In the genomic region with DNA sequence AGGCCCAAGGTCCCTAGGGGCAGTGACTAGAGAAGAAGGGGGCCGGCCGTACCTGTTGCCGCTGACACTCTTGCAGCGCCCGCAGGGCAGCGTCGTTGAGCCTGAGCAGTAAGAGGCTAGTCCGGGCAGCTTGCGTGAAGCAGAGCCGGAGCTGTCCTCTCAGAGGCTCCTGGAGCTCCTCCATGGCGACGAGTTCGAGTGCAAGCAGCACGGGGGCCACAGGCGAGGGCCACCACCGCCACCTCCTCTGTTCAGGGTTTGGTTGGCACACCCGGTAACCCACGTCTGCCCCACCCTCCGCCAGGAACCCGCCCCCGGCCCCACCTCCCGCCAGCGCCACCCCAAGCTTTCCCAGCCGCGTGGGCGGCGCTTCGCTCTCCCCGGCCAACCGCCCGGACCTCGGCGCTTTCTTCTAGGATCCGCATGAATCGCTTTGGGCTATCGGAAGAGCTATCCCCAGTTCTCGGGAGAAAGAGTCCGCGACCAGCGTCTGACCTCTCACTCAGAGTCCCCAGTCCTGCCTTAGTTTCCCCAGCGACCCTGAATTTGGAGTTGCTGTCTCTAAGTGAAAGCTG, we compare ENCODE assay signal across 8 cellular contexts. TPM values are rescaled to one million over a fixed set of nuclear protein-coding genes. Genes with fewer than 3 reads are reported as not detected.
DNase-seq lines count a peak whose midpoint lies in the region; ATAC-seq and TF ChIP-seq lines count a peak whose summit lies in the region.

A gene with protein sequence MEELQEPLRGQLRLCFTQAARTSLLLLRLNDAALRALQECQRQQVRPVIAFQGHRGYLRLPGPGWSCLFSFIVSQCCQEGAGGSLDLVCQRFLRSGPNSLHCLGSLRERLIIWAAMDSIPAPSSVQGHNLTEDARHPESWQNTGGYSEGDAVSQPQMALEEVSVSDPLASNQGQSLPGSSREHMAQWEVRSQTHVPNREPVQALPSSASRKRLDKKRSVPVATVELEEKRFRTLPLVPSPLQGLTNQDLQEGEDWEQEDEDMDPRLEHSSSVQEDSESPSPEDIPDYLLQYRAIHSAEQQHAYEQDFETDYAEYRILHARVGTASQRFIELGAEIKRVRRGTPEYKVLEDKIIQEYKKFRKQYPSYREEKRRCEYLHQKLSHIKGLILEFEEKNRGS (minus strand): TSS at position 249 of the 575 bp plus-strand sequence. CDS start 65 bp downstream, at position 184.

- peak within 1 kb of the TSS; percentile 37 for H3K4me3 Mint-ChIP-seq in Caco-2 (ENCODE audit: unreplicated experiment)

- DNase-seq in Caco-2: no peak
- peak; percentile 76 for DNase-seq in Panc1 (ENCODE audit: low read depth, low spot score)
- peak; percentile 74 for DNase-seq in activated effector memory CD4-positive, alpha-beta T cell treated with Interleukin-2 at 50 U/mL for 16 hours
- peak; percentile 65 to 87 for DNase-seq in foreskin fibroblast
- peak in 42 of 56 donors; percentile 15 to 73 (median 48) for DNase-seq in nucleus accumbens (lab: John Stamatoyannopoulos, UW)
- peak; percentile 78 for DNase-seq in testis

- peak within 1 kb of the TSS; percentile 31; the same call in 1 of the 2 replicates for H3K27ac ChIP-seq in HUES64 (ENCODE audit: low read depth, low read length)
- H3K27ac ChIP-seq in Panc1 (ENCODE audit: low read length): peak within 1 kb of the TSS; percentile 88
- H3K27ac ChIP-seq in testis: peak within 1 kb of the TSS; percentile 92 to 93

- in situ Hi-C loops in Panc1 (cut with HindIII; ENCODE audit: low pct_unique_long_range_greater_than_20kb, low sequenced_read_pairs): no loop called here

- peaks cover 28% of the 10 kb centered on the region for H3K36me3 Mint-ChIP-seq in Caco-2 (ENCODE audit: insufficient read depth, unreplicated experiment)

- H3K36me3 ChIP-seq in Caco-2 (ENCODE audit: control insufficient read depth, insufficient read depth, low read length): peaks cover 1% of the 10 kb centered on the region; the same call in 1 of the 2 replicates
- peaks cover 25% of the 10 kb centered on the region for H3K36me3 ChIP-seq in HUES64 (ENCODE audit: insufficient read depth, low read length)
- peaks cover 6% of the 10 kb centered on the region for H3K36me3 ChIP-seq in Panc1 (ENCODE audit: control insufficient read depth, insufficient read depth, low read length)
- no peaks in the 10 kb centered on the region for H3K36me3 ChIP-seq in testis (ENCODE audit: low read depth, missing control alignments)

- BruUV-seq in Caco-2 (replicated peaks; lab: Mats Ljungman, UMichigan) (no TSS peak), Panc1 (replicated peaks; lab: Mats Ljungman, UMichigan) (no TSS peak)

- no peaks in the 10 kb centered on the region for H3K27me3 Mint-ChIP-seq in Caco-2 (ENCODE audit: insufficient read depth, unreplicated experiment)

- H3K9me3 Mint-ChIP-seq in Caco-2 (ENCODE audit: unreplicated experiment): no peaks in the 10 kb centered on the region

- CTCF ChIA-PET in Caco-2 (lab: Charles Lee) (no interaction called here), Panc1 (lab: Charles Lee) (interaction anchor here (0.5 to 0.9 kb wide), 5 partner anchors 8 to 548 kb away, joined by 4 to 7 read pairs (median 5); no protein-coding TSS in a partner anchor)

- TF ChIP-seq CTCF in Caco-2 (IDR thresholded peaks at IDR 0.05; ENCODE audit: insufficient read depth in 1 of 2, low read depth in 1 of 2, low read length in 1 of 2, severe bottlenecking in 1 of 2, unreplicated experiment in 1 of 2): no peak
- TF ChIP-seq CTCF in Panc1 (IDR thresholded peaks at IDR 0.05): no peak
- TF ChIP-seq CTCF in foreskin fibroblast (IDR thresholded peaks at IDR 0.05; ENCODE audit: low read depth, low read length): no peak
- TF ChIP-seq CTCF in testis (IDR thresholded peaks at IDR 0.05): no peak

- intact Hi-C loops in Caco-2 (cut with micrococcal nuclease; ENCODE audit: unreplicated experiment): no loop called here
- intact Hi-C loops in Panc1 (cut with micrococcal nuclease; ENCODE audit: unreplicated experiment): no loop called here
- intact Hi-C loops in testis (cut with DNase I; ENCODE audit: low total_unique reads): no loop called here

- H3K27ac Mint-ChIP-seq in Caco-2 (ENCODE audit: unreplicated experiment): no peak within 1 kb of the TSS

- no peaks in the 10 kb centered on the region for H3K9me3 ChIP-seq in Caco-2
- H3K9me3 ChIP-seq in HUES64 (ENCODE audit: insufficient read depth, low read depth, low read length): no peaks in the 10 kb centered on the region
- H3K9me3 ChIP-seq in Panc1 (ENCODE audit: control insufficient read depth, insufficient read depth, low read depth, low read length): no peaks in the 10 kb centered on the region
- H3K9me3 ChIP-seq in testis: no peaks in the 10 kb centered on the region

- under 1% methylated on average over 41 of the region's 41 CpGs for WGBS in HUES64
- 4% methylated on average over 37 of the region's 41 CpGs; no CpG with 5 or more reads in 1 of the 2 donors for WGBS in testis, 2 donors

- TF ChIP-seq POLR2A in testis (IDR thresholded peaks at IDR 0.05): no peak

- no peak within 1 kb of the TSS for H3K4me3 ChIP-seq in Caco-2 (ENCODE audit: low read depth, low read length)
- H3K4me3 ChIP-seq in HUES64 (ENCODE audit: low read length): peak within 1 kb of the TSS; percentile 71
- H3K4me3 ChIP-seq in Panc1 (ENCODE audit: low read depth in 2 of 2, low read length in 2 of 2): peak within 1 kb of the TSS; percentile 74 to 92
- H3K4me3 ChIP-seq in foreskin fibroblast (ENCODE audit: low read depth in 1 of 2, low read length in 2 of 2): peak within 1 kb of the TSS; percentile 63 to 80
- H3K4me3 ChIP-seq in testis: peak within 1 kb of the TSS; percentile 64 to 78

- ATAC-seq in GM21423 (IDR thresholded peaks at IDR 0.05; ENCODE audit: unreplicated experiment) (peak; percentile 29), Panc1 (peak; percentile 91)

- no peaks in the 10 kb centered on the region for H3K4me1 Mint-ChIP-seq in Caco-2 (ENCODE audit: low read depth, unreplicated experiment)

- H3K4me1 ChIP-seq in Caco-2 (no peaks in the 10 kb centered on the region), HUES64 (ENCODE audit: insufficient read depth, low read length) (0 out of 2 replicates have a peak, but pooled peaks cover 7% of the 10 kb centered on the region), Panc1 (ENCODE audit: control insufficient read depth, insufficient read depth, low read length) (0 out of 2 replicates have a peak, but pooled peaks cover 3% of the 10 kb centered on the region), testis (peaks cover 17% of the 10 kb centered on the region)

- POLR2A ChIA-PET in Caco-2 (lab: Charles Lee): no interaction called here
- POLR2A ChIA-PET in Panc1 (lab: Charles Lee): interaction anchor here (0.5 to 1.3 kb wide), 6 partner anchors 9 to 276 kb away, joined by 3 to 8 read pairs (median 4); partner anchors contain the start of gene PDIA3

- H3K27me3 ChIP-seq in Caco-2 (replicated peaks; ENCODE audit: control insufficient read depth, insufficient read depth, low read length): no peaks in the 10 kb centered on the region
- peaks cover 11% of the 10 kb centered on the region; the same call in 1 of the 2 replicates for H3K27me3 ChIP-seq in HUES64 (ENCODE audit: insufficient read depth, low read length)
- H3K27me3 ChIP-seq in Panc1 (ENCODE audit: control insufficient read depth, insufficient read depth, low read length): no peaks in the 10 kb centered on the region
- no peaks in the 10 kb centered on the region for H3K27me3 ChIP-seq in testis

- peak within 1 kb of the TSS; percentile 58 for H3K9ac ChIP-seq in HUES64 (ENCODE audit: low read depth, low read length)

RNA-seq across cellular contexts. Expression of the gene that starts here (rescaled TPM):
- total RNA-seq in Caco-2 (2022): 0.18 TPM in 1 of 2 replicates, not detected in the other
- 2.4 TPM for polyA plus RNA-seq in HUES64 (2013, experiment 1 of 2)
- 2.9 TPM for polyA plus RNA-seq in HUES64 (2013, experiment 2 of 2)
- total RNA-seq in Panc1 (2021; ENCODE audit: unreplicated experiment): 6.8 TPM
- polyA plus RNA-seq in Panc1 (2012; ENCODE audit: insufficient read length): 8.8 TPM
- total RNA-seq in testis: 10 to 100 TPM; 16.9 to 18.6 TPM
- 66.3 TPM for polyA plus RNA-seq in testis (ENCODE audit: insufficient read depth, low read depth, low replicate concordance)

Comparison
In these comparisons a context has a peak if more than half of its experiments do, and no peak if none do; other contexts are left out.
1. DNase-seq: peak in Panc1 (single experiment), activated effector memory CD4-positive, alpha-beta T cell treated with Interleukin-2 at 50 U/mL for 16 hours (single experiment), foreskin fibroblast (2 of 2), nucleus accumbens (42 of 56) and testis (single experiment); none in Caco-2 (0 of 2).
2. H3K27ac ChIP-seq: peak in every context shown above with its lines; median percentile 92 in testis; 88 in Panc1; 31 in HUES64.